10 cellular contexts compared by ENCODE assay signal in genomic region chr6:107061125-107062020, GRCh38. TPM values are rescaled to one million over a fixed set of nuclear protein-coding genes. Genes with fewer than 3 reads are reported as not detected.
A peak's percentile ranks its signal among the peaks of the same experiment; 100 is the strongest.
DNase-seq lines count a peak whose midpoint lies in the region; ATAC-seq, FAIRE-seq and TF ChIP-seq lines count a peak whose summit lies in the region.
"Had no signal": no experiment of that assay in that cellular context is flagged by ENCODE, and none has a peak within 500 bp of the region (broad histone marks: within the 10 kb centered on the region; RNA-seq: fewer than 3 reads in every experiment).

No MANE protein-coding gene starts in this region.

- BruUV-seq in MCF 10A (replicated peaks; lab: Mats Ljungman, UMichigan) = no TSS peak

- H3K4me3 ChIP-seq in BLaER1 (no peak overlapping the region), astrocyte (ENCODE audit: insufficient read depth, low read depth, low read length) (no peak overlapping the region), psoas muscle (no peak overlapping the region)
- H3K4me3 ChIP-seq: upper lobe of right lung had no signal

- peaks cover 54% of the 10 kb centered on the region for H3K4me1 ChIP-seq in BLaER1
- peaks cover 20% of the 10 kb centered on the region for H3K4me1 ChIP-seq in astrocyte (ENCODE audit: insufficient read depth, low read length)
- peaks cover 4% of the 10 kb centered on the region for H3K4me1 ChIP-seq in psoas muscle

- H4K20me1 ChIP-seq in BLaER1 (no peaks in the 10 kb centered on the region), astrocyte (ENCODE audit: insufficient read depth, low read length) (no peaks in the 10 kb centered on the region)

- H3K4me3 Mint-ChIP-seq in astrocyte (ENCODE audit: unreplicated experiment) (no peak overlapping the region), MCF 10A (ENCODE audit: unreplicated experiment) (no peak overlapping the region)

- H3K36me3 Mint-ChIP-seq in astrocyte (ENCODE audit: low read depth, unreplicated experiment) (no peaks in the 10 kb centered on the region), MCF 10A (ENCODE audit: insufficient read depth, unreplicated experiment) (no peaks in the 10 kb centered on the region)

- H3K27ac ChIP-seq in BLaER1 (peak overlapping the region; percentile 23; the same call in 1 of the 2 replicates), astrocyte (ENCODE audit: low read depth, low read length) (no peak overlapping the region), psoas muscle (no peak overlapping the region)
- H3K27ac ChIP-seq: upper lobe of right lung had no signal

- H3K9me3 ChIP-seq in BLaER1 (no peaks in the 10 kb centered on the region), astrocyte (ENCODE audit: insufficient read depth, low read depth, low read length) (no peaks in the 10 kb centered on the region), psoas muscle (no peaks in the 10 kb centered on the region)
- H3K9me3 ChIP-seq: upper lobe of right lung had no signal

- CTCF ChIA-PET in MCF 10A (lab: Yijun Ruan, JAX) = interaction anchor here (1.7 kb wide), 1 partner anchor 34 kb away, joined by 9 read pairs; the partner anchor contains the start of gene MTRES1

- H3K9ac ChIP-seq in BLaER1 = peak overlapping the region; percentile 26; the same call in 1 of the 2 replicates
- no peak overlapping the region for H3K9ac ChIP-seq in astrocyte (ENCODE audit: low read length)

- H3K4me2 ChIP-seq in BLaER1 = peak overlapping the region; percentile 76
- H3K4me2 ChIP-seq in astrocyte (ENCODE audit: low read length) = peak overlapping the region; percentile 20

- TF ChIP-seq CTCF in astrocyte (IDR thresholded peaks at IDR 0.05; ENCODE audit: insufficient read depth, low read depth, low read length) (no peak), MCF 10A (IDR thresholded peaks at IDR 0.05; ENCODE audit: unreplicated experiment) (no peak), psoas muscle (IDR thresholded peaks at IDR 0.05) (no peak)

- H3K79me2 ChIP-seq in astrocyte (ENCODE audit: insufficient read depth, low read length) = no peaks in the 10 kb centered on the region

- FAIRE-seq in astrocyte (lab: Jason Lieb, UNC) = no peak
- FAIRE-seq: colon had no signal

- intact Hi-C loops in MCF 10A (cut with micrococcal nuclease) (no loop called here), psoas muscle (cut with DNase I) (no loop called here)

- WGBS in psoas muscle, 3 donors = 35 to 43% (median 39%) methylated on average over 14 of the region's 14 CpGs

- peaks cover 18% of the 10 kb centered on the region for H3K4me1 Mint-ChIP-seq in astrocyte (ENCODE audit: low read depth, unreplicated experiment)
- peaks cover 9% of the 10 kb centered on the region for H3K4me1 Mint-ChIP-seq in MCF 10A (ENCODE audit: insufficient read depth, unreplicated experiment)

- H3K27me3 Mint-ChIP-seq in astrocyte (ENCODE audit: low read depth, unreplicated experiment) (peaks cover 28% of the 10 kb centered on the region), MCF 10A (ENCODE audit: insufficient read depth, unreplicated experiment) (no peaks in the 10 kb centered on the region)

- POLR2A ChIA-PET in MCF 10A (lab: Yijun Ruan, JAX) = no interaction called here

- H3K36me3 ChIP-seq in BLaER1 (peaks cover 10% of the 10 kb centered on the region; the same call in 1 of the 2 replicates), astrocyte (ENCODE audit: insufficient read depth, low read length) (no peaks in the 10 kb centered on the region), psoas muscle (ENCODE audit: insufficient read depth in 1 of 2, low read depth in 1 of 2) (no peaks in the 10 kb centered on the region)
- H3K36me3 ChIP-seq: upper lobe of right lung had no signal

- ATAC-seq in GM19324 (IDR thresholded peaks at IDR 0.05; ENCODE audit: low FRiP score, unreplicated experiment) = peak; percentile 82
- ATAC-seq in HG03135 (IDR thresholded peaks at IDR 0.05; ENCODE audit: unreplicated experiment) = peak; percentile 72
- ATAC-seq in psoas muscle = no peak
- ATAC-seq: upper lobe of right lung had no signal

- H3K27ac Mint-ChIP-seq in astrocyte (ENCODE audit: unreplicated experiment) = no peak overlapping the region
- H3K27ac Mint-ChIP-seq in MCF 10A (ENCODE audit: low read depth, unreplicated experiment) = no peak overlapping the region

- H3K9me3 Mint-ChIP-seq in astrocyte (ENCODE audit: unreplicated experiment) (peaks cover 3% of the 10 kb centered on the region), MCF 10A (ENCODE audit: unreplicated experiment) (no peaks in the 10 kb centered on the region)

- H3K27me3 ChIP-seq in BLaER1 (no peaks in the 10 kb centered on the region), astrocyte (ENCODE audit: insufficient read depth, low read length) (no peaks in the 10 kb centered on the region), psoas muscle (ENCODE audit: insufficient read depth in 3 of 3, low read length in 2 of 3) (no peaks in the 10 kb centered on the region)
- H3K27me3 ChIP-seq: upper lobe of right lung had no signal

- H2AFZ ChIP-seq in astrocyte (ENCODE audit: low read depth, low read length) = no peak overlapping the region

- DNase-seq in astrocyte (ENCODE audit: low read depth) (no peak), MCF 10A (ENCODE audit: unreplicated experiment) (no peak), NCI-H146 (lab: John Stamatoyannopoulos, UW) (no peak), psoas muscle (no peak), kidney glomerular epithelial cell (lab: John Stamatoyannopoulos, UW) (no peak)
- DNase-seq: upper lobe of right lung had no signal

RNA-seq across cellular contexts. Expression of gene MTRES1, which starts 33.4 kb away (rescaled TPM):
- total RNA-seq in astrocyte (16.3 and 16.5 TPM in 2 replicates), MCF 10A (2022) (22.0 and 22.4 TPM in 2 replicates), psoas muscle (10 to 100 TPM; 19.0 to 28.3 (median 26.2) TPM)
- 10 to 100 TPM; 42.0 to 64.4 (median 42.0) TPM for polyA plus RNA-seq in psoas muscle

RNA-seq across cellular contexts. Expression of gene BEND3, which starts 53.9 kb away (rescaled TPM):
- total RNA-seq in astrocyte (3.7 and 4.4 TPM in 2 replicates), MCF 10A (2022) (2.8 and 3.1 TPM in 2 replicates), psoas muscle (1 to 10 TPM; 1.6 to 3.8 (median 1.7) TPM)
- polyA plus RNA-seq in psoas muscle = 1 to 10 TPM in 2 of 3 donors, under 1 TPM in 1; 0.52 to 2.0 (median 1.0) TPM

Comparison
In these comparisons a context has a peak if more than half of its experiments do, and no peak if none do; other contexts are left out.
1. ATAC-seq: peak in GM19324 (single experiment) and HG03135 (single experiment); none in psoas muscle (0 of 4).